ENCODE assay signal across 11 cellular contexts in genomic region chr2:207161724-207162123, GRCh38. TPM values are rescaled to one million over a fixed set of nuclear protein-coding genes. Genes with fewer than 3 reads are reported as not detected.
DNase-seq lines count a peak whose midpoint lies in the region; ATAC-seq, FAIRE-seq and TF ChIP-seq lines count a peak whose summit lies in the region.
"Had no signal": no experiment of that assay in that cellular context is flagged by ENCODE, and none has a peak within 500 bp of the region (broad histone marks: within the 10 kb centered on the region; RNA-seq: fewer than 3 reads in every experiment).

No MANE protein-coding gene starts in this region.

- H3K36me3 ChIP-seq in hepatocyte (replicated peaks; ENCODE audit: insufficient read depth, low read depth): no peaks in the 10 kb centered on the region
- peaks cover 22% of the 10 kb centered on the region for H3K36me3 ChIP-seq in skeletal muscle satellite cell (ENCODE audit: insufficient read depth, low read length)

- H2AFZ ChIP-seq in hepatocyte: no peak overlapping the region

- H3K27me3 ChIP-seq in hepatocyte: no peaks in the 10 kb centered on the region
- H3K27me3 ChIP-seq in skeletal muscle satellite cell (ENCODE audit: control insufficient read depth, insufficient read depth, low read length): no peaks in the 10 kb centered on the region
- H3K27me3 ChIP-seq: body of pancreas had no signal

- DNase-seq in GM04504 (ENCODE audit: low read depth) (peak; percentile 55), astrocyte of the cerebellum (ENCODE audit: low read depth) (no peak), hepatocyte (ENCODE audit: low spot score) (no peak), NCI-H1436 (lab: John Stamatoyannopoulos, UW) (no peak), RCC 7860 (ENCODE audit: low spot score) (no peak), natural killer cell (no peak)
- DNase-seq: activated CD4-positive, alpha-beta T cell treated with anti-CD3 and anti-CD28 coated beads for 48 hours; body of pancreas; left cardiac atrium had no signal

- ATAC-seq in HG02678 (IDR thresholded peaks at IDR 0.05; ENCODE audit: unreplicated experiment): no peak
- ATAC-seq in natural killer cell: no peak
- ATAC-seq: body of pancreas, left cardiac atrium had no signal

- no peak overlapping the region for H3K4me3 Mint-ChIP-seq in natural killer cell

- intact Hi-C loops in natural killer cell (cut with micrococcal nuclease): no loop called here

- no peaks in the 10 kb centered on the region for H3K9me3 Mint-ChIP-seq in natural killer cell

- H3K9ac ChIP-seq in skeletal muscle satellite cell (ENCODE audit: low read depth, low read length): peak overlapping the region; percentile 98

- in situ Hi-C loops in astrocyte of the cerebellum (cut with HindIII; ENCODE audit: low sequenced_read_pairs): no loop called here

- FAIRE-seq in RCC 7860 (lab: Jason Lieb, UNC): no peak

- H3K9me3 ChIP-seq in hepatocyte (ENCODE audit: low read depth) (no peaks in the 10 kb centered on the region), skeletal muscle satellite cell (replicated peaks; ENCODE audit: low read length) (no peaks in the 10 kb centered on the region)
- H3K9me3 ChIP-seq: body of pancreas had no signal

- peaks cover 15% of the 10 kb centered on the region for H4K20me1 ChIP-seq in hepatocyte (ENCODE audit: insufficient read depth, poor library complexity, severe bottlenecking)

- TF ChIP-seq CTCF in astrocyte of the cerebellum (IDR thresholded peaks at IDR 0.05; ENCODE audit: low read depth, low read length, missing control alignments) (no peak), hepatocyte (IDR thresholded peaks at IDR 0.05; ENCODE audit: poor library complexity) (no peak), natural killer cell (IDR thresholded peaks at IDR 0.05) (no peak)

- H3K9me2 ChIP-seq in hepatocyte (replicated peaks; ENCODE audit: insufficient read depth): no peaks in the 10 kb centered on the region

- H3K4me1 ChIP-seq in hepatocyte (ENCODE audit: insufficient read depth) (peaks cover 16% of the 10 kb centered on the region), skeletal muscle satellite cell (ENCODE audit: control insufficient read depth, insufficient read depth, low read length) (peaks cover 52% of the 10 kb centered on the region)

- peaks cover 74% of the 10 kb centered on the region for H3K79me2 ChIP-seq in hepatocyte

- H3K4me1 Mint-ChIP-seq in natural killer cell: peaks cover 46 to 58% of the 10 kb centered on the region in 2 donors

- peaks cover 0 to 14% of the 10 kb centered on the region in 2 donors for H3K27me3 Mint-ChIP-seq in natural killer cell (ENCODE audit: low read depth in 2 of 2)

- 79% methylated on average over 3 of the region's 3 CpGs for WGBS in hepatocyte (ENCODE audit: low lambda C conversion rate, missing lambda C conversion rate)

- no peak overlapping the region for H3K27ac Mint-ChIP-seq in natural killer cell

- no peaks in the 10 kb centered on the region for H3K36me3 Mint-ChIP-seq in natural killer cell

- peak overlapping the region; percentile 83 for H3K4me3 ChIP-seq in astrocyte of the cerebellum (ENCODE audit: low read depth, low read length)
- no peak overlapping the region for H3K4me3 ChIP-seq in hepatocyte
- peak overlapping the region; percentile 81 for H3K4me3 ChIP-seq in skeletal muscle satellite cell (ENCODE audit: low read length)
- H3K4me3 ChIP-seq: body of pancreas had no signal

- peak overlapping the region; percentile 4 for H3K27ac ChIP-seq in hepatocyte

- peak overlapping the region; percentile 86 for H3K4me2 ChIP-seq in hepatocyte
- H3K4me2 ChIP-seq in skeletal muscle satellite cell (ENCODE audit: low read length): peak overlapping the region; percentile 84

RNA-seq across cellular contexts. Expression of gene KLF7, which starts 4.0 kb away (rescaled TPM):
- total RNA-seq in hepatocyte: 6.3 and 18.6 TPM in 2 replicates
- polyA plus RNA-seq in hepatocyte: 7.9 and 8.4 TPM in 2 replicates
- 23.1 and 25.1 TPM in 2 replicates for total RNA-seq in skeletal muscle satellite cell (2012; rRNA removed)
- total RNA-seq in natural killer cell: 10 to 100 TPM; 22.9 to 39.1 (median 32.4) TPM
